ENCODE assay signal across 1 cellular context in the genomic region with DNA sequence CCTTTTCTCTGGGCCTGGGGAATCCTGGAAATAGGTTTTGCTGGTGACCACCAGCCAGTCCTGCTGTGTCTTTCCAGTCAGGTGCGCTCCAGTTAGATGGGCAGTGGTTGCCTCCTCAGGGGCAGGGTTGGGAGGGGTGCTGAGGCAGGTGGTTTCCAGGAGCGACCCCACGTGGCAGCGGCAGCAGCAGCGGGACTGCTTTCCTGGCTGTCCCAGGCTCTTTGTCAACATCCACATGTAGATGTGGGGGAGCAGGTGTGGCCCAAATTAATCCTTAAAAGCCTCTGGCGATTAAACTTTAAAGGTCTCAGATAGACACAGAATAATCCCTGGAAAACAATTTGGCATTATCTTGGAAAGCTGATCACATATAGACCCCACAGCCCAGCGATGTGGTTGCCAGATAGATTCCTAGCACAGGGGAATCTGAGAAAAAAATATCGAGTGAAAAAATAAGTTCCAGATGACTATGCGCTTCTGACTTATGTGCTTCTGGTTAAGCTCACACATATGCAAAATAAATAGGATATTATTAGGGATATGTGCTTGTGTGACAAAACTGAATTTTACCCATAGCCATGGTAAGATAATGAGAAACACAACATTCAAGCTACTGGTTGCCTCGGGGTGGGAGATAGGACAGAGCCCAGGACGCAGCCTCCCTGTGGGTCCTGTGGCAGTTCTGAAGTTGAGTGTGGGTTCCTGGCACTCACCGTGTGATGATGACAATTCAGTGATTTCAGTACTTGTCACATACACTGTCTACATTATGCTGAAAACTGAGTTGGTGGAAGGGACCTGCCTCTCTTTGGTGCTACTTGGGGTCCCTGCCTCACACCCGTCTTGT.
TF ChIP-seq lines count a peak whose summit lies in the region.

No MANE protein-coding gene starts in this region.

TF ChIP-seq in GM23338, 12 proteins besides CTCF, POLR2A, EP300 and RAD21 (continued from another document):
- TF ChIP-seq, protein P1, sequence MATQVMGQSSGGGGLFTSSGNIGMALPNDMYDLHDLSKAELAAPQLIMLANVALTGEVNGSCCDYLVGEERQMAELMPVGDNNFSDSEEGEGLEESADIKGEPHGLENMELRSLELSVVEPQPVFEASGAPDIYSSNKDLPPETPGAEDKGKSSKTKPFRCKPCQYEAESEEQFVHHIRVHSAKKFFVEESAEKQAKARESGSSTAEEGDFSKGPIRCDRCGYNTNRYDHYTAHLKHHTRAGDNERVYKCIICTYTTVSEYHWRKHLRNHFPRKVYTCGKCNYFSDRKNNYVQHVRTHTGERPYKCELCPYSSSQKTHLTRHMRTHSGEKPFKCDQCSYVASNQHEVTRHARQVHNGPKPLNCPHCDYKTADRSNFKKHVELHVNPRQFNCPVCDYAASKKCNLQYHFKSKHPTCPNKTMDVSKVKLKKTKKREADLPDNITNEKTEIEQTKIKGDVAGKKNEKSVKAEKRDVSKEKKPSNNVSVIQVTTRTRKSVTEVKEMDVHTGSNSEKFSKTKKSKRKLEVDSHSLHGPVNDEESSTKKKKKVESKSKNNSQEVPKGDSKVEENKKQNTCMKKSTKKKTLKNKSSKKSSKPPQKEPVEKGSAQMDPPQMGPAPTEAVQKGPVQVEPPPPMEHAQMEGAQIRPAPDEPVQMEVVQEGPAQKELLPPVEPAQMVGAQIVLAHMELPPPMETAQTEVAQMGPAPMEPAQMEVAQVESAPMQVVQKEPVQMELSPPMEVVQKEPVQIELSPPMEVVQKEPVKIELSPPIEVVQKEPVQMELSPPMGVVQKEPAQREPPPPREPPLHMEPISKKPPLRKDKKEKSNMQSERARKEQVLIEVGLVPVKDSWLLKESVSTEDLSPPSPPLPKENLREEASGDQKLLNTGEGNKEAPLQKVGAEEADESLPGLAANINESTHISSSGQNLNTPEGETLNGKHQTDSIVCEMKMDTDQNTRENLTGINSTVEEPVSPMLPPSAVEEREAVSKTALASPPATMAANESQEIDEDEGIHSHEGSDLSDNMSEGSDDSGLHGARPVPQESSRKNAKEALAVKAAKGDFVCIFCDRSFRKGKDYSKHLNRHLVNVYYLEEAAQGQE (IDR thresholded peaks at IDR 0.05; ENCODE audit: unreplicated experiment) = no peak
- no peak for TF ChIP-seq CREB1 (CRISPR knock-in tag; IDR thresholded peaks at IDR 0.05; ENCODE audit: low read depth)
- no peak for TF ChIP-seq STAT1 (IDR thresholded peaks at IDR 0.05; ENCODE audit: unreplicated experiment)
- TF ChIP-seq POLR2AphosphoS5 (IDR thresholded peaks at IDR 0.05; ENCODE audit: low read depth) = no peak
- TF ChIP-seq EZH2 (IDR thresholded peaks at IDR 0.05; ENCODE audit: low read depth, unreplicated experiment) = no peak
- TF ChIP-seq JUNB (IDR thresholded peaks at IDR 0.05; ENCODE audit: unreplicated experiment) = no peak
- TF ChIP-seq ZNF114 (CRISPR knock-in tag; IDR thresholded peaks at IDR 0.05) = no peak
- TF ChIP-seq ZNF331 (CRISPR knock-in tag; IDR thresholded peaks at IDR 0.05; ENCODE audit: low read depth) = no peak
- TF ChIP-seq, protein P2, sequence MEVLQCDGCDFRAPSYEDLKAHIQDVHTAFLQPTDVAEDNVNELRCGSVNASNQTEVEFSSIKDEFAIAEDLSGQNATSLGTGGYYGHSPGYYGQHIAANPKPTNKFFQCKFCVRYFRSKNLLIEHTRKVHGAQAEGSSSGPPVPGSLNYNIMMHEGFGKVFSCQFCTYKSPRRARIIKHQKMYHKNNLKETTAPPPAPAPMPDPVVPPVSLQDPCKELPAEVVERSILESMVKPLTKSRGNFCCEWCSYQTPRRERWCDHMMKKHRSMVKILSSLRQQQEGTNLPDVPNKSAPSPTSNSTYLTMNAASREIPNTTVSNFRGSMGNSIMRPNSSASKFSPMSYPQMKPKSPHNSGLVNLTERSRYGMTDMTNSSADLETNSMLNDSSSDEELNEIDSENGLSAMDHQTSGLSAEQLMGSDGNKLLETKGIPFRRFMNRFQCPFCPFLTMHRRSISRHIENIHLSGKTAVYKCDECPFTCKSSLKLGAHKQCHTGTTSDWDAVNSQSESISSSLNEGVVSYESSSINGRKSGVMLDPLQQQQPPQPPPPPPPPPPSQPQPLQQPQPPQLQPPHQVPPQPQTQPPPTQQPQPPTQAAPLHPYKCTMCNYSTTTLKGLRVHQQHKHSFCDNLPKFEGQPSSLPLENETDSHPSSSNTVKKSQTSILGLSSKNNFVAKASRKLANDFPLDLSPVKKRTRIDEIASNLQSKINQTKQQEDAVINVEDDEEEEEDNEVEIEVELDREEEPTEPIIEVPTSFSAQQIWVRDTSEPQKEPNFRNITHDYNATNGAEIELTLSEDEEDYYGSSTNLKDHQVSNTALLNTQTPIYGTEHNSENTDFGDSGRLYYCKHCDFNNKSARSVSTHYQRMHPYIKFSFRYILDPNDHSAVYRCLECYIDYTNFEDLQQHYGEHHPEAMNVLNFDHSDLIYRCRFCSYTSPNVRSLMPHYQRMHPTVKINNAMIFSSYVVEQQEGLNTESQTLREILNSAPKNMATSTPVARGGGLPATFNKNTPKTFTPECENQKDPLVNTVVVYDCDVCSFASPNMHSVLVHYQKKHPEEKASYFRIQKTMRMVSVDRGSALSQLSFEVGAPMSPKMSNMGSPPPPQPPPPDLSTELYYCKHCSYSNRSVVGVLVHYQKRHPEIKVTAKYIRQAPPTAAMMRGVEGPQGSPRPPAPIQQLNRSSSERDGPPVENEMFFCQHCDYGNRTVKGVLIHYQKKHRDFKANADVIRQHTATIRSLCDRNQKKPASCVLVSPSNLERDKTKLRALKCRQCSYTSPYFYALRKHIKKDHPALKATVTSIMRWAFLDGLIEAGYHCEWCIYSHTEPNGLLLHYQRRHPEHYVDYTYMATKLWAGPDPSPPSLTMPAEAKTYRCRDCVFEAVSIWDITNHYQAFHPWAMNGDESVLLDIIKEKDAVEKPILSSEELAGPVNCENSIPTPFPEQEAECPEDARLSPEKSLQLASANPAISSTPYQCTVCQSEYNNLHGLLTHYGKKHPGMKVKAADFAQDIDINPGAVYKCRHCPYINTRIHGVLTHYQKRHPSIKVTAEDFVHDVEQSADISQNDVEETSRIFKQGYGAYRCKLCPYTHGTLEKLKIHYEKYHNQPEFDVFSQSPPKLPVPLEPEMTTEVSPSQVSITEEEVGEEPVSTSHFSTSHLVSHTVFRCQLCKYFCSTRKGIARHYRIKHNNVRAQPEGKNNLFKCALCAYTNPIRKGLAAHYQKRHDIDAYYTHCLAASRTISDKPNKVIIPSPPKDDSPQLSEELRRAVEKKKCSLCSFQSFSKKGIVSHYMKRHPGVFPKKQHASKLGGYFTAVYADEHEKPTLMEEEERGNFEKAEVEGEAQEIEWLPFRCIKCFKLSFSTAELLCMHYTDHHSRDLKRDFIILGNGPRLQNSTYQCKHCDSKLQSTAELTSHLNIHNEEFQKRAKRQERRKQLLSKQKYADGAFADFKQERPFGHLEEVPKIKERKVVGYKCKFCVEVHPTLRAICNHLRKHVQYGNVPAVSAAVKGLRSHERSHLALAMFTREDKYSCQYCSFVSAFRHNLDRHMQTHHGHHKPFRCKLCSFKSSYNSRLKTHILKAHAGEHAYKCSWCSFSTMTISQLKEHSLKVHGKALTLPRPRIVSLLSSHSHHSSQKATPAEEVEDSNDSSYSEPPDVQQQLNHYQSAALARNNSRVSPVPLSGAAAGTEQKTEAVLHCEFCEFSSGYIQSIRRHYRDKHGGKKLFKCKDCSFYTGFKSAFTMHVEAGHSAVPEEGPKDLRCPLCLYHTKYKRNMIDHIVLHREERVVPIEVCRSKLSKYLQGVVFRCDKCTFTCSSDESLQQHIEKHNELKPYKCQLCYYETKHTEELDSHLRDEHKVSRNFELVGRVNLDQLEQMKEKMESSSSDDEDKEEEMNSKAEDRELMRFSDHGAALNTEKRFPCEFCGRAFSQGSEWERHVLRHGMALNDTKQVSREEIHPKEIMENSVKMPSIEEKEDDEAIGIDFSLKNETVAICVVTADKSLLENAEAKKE (CRISPR knock-in tag; IDR thresholded peaks at IDR 0.05) = no peak
- no peak for TF ChIP-seq NANOG (IDR thresholded peaks at IDR 0.05; ENCODE audit: borderline replicate concordance)
TF ChIP-seq in GM23338: peak in this region for 0.
